ENCODE assay signal across 9 cellular contexts in the genomic region with DNA sequence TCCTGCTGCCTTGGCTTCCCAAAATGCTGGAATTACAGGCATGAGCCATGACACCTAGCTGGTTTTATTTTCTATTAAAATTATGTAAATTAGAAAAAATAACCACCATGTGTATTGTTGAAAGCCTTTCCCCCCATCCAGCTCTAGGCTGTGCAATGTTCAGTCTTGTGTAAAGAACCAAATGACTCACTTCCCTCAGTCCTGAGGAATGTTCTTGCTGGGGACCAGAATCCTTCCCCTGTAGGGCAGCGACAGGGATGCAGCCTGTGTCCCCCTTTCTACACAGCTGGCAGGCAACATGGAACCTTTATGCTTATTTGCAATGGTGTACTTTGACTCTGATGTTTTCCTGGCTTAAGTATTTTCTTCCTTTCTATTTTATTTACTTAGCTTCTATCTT. TPM values are rescaled to one million over a fixed set of nuclear protein-coding genes. Genes with fewer than 3 reads are reported as not detected.
A peak's percentile ranks its signal among the peaks of the same experiment; 100 is the strongest.
DNase-seq lines count a peak whose midpoint lies in the region; ATAC-seq and TF ChIP-seq lines count a peak whose summit lies in the region.
"Had no signal": no experiment of that assay in that cellular context is flagged by ENCODE, and none has a peak within 500 bp of the region (broad histone marks: within the 10 kb centered on the region; RNA-seq: fewer than 3 reads in every experiment).

No MANE protein-coding gene starts in this region.

- intact Hi-C loops in Panc1 (cut with micrococcal nuclease; ENCODE audit: unreplicated experiment): no loop called here

- H3K4me3 ChIP-seq in Panc1 (ENCODE audit: low read depth in 2 of 2, low read length in 2 of 2): no peak overlapping the region
- no peak overlapping the region for H3K4me3 ChIP-seq in fibroblast of mammary gland (ENCODE audit: control insufficient read depth, low read depth, low read length)

- ATAC-seq in Panc1: peak; percentile 92

- no peak for TF ChIP-seq CTCF in Panc1 (IDR thresholded peaks at IDR 0.05)
- peak; percentile 24 for TF ChIP-seq CTCF in fibroblast of mammary gland (conservative IDR thresholded peaks at IDR 0.05; ENCODE audit: control insufficient read depth, insufficient read depth, low read depth, low read length)

- DNase-seq in SKM-1 treated with dmso at 0.1 percent for 144 hours (lab: John Stamatoyannopoulos, UW; ENCODE audit: unreplicated experiment) (peak; percentile 24), SKM-1 (lab: John Stamatoyannopoulos, UW; ENCODE audit: unreplicated experiment) (no peak), Panc1 (ENCODE audit: low read depth, low spot score) (no peak), fibroblast of mammary gland (ENCODE audit: low read depth) (peak; percentile 83), NCI-H187 (lab: John Stamatoyannopoulos, UW) (no peak), KG1 (lab: John Stamatoyannopoulos, UW) (no peak), amygdala (lab: John Stamatoyannopoulos, UW) (no peak), COLO829 (ENCODE audit: low spot score) (no peak)
- DNase-seq: activated CD4-positive, alpha-beta T cell treated with anti-CD3 and anti-CD28 coated beads for 4 hours had no signal

- H3K9me3 ChIP-seq in Panc1 (ENCODE audit: control insufficient read depth, insufficient read depth, low read depth, low read length): no peaks in the 10 kb centered on the region

- H3K4me1 ChIP-seq in Panc1 (ENCODE audit: control insufficient read depth, insufficient read depth, low read length): peaks cover 6% of the 10 kb centered on the region; the same call in 1 of the 2 replicates

- no peaks in the 10 kb centered on the region for H3K27me3 ChIP-seq in Panc1 (ENCODE audit: control insufficient read depth, insufficient read depth, low read length)

- in situ Hi-C loops in Panc1 (cut with HindIII; ENCODE audit: low pct_unique_long_range_greater_than_20kb, low sequenced_read_pairs): no loop called here

- no peak overlapping the region for H3K27ac ChIP-seq in Panc1 (ENCODE audit: low read length)

- POLR2A ChIA-PET in Panc1 (lab: Charles Lee): no interaction called here

- H3K36me3 ChIP-seq in Panc1 (ENCODE audit: control insufficient read depth, insufficient read depth, low read length): no peaks in the 10 kb centered on the region

- no TSS peak for BruUV-seq in Panc1 (replicated peaks; lab: Mats Ljungman, UMichigan)

- CTCF ChIA-PET in Panc1 (lab: Charles Lee): no interaction called here

RNA-seq across cellular contexts. Expression of a gene that starts 29.4 kb away (rescaled TPM):
- total RNA-seq in Panc1 (2021; ENCODE audit: unreplicated experiment): 3.0 TPM
- 2.9 TPM for polyA plus RNA-seq in Panc1 (2012; ENCODE audit: insufficient read length)

Comparison
In these comparisons a context has a peak if more than half of its experiments do, and no peak if none do; other contexts are left out.
1. DNase-seq: peak in SKM-1 treated with dmso at 0.1 percent for 144 hours (single experiment) and fibroblast of mammary gland (single experiment); none in SKM-1 (single experiment), Panc1 (single experiment), NCI-H187 (0 of 2), KG1 (single experiment), amygdala (0 of 56) and COLO829 (single experiment).